In genomic region chr10:130045091-130045652, GRCh38 we compare ENCODE assay signal across 12 cellular contexts.
DNase-seq lines count a peak whose midpoint lies in the region; ATAC-seq and TF ChIP-seq lines count a peak whose summit lies in the region.
"Had no signal": no experiment of that assay in that cellular context is flagged by ENCODE, and none has a peak within 500 bp of the region (broad histone marks: within the 10 kb centered on the region; RNA-seq: fewer than 3 reads in every experiment).

No MANE protein-coding gene starts in this region.

- H3K4me2 ChIP-seq in neural progenitor cell, result no peak overlapping the region

- H3K9me3 Mint-ChIP-seq in WTC11, result no peaks in the 10 kb centered on the region
- no peaks in the 10 kb centered on the region for H3K9me3 Mint-ChIP-seq in neural progenitor cell
- no peaks in the 10 kb centered on the region for H3K9me3 Mint-ChIP-seq in activated CD4-positive, alpha-beta T cell treated with anti-CD3 and anti-CD28 coated beads, Interleukin-2, amount 10 ng/mL, durations not matched to agents 7 days and 5 days
- H3K9me3 Mint-ChIP-seq: activated CD4-positive, alpha-beta memory T cell treated with anti-CD3 and anti-CD28 coated beads, Interleukin-2, amount 10 ng/mL, durations not matched to agents 7 days and 5 days; neural crest cell; stimulated activated naive CD8-positive, alpha-beta T cell treated with anti-CD3 and anti-CD28 coated beads, Interleukin-15, amount 100 ng/mL, for 72 hours had no signal

- ATAC-seq in WTC11, result peak; percentile 86
- ATAC-seq: SK-N-SH treated with all-trans-retinoic acid at 6 μM for 48 hours had no signal

- no peaks in the 10 kb centered on the region for H3K36me3 ChIP-seq in neural progenitor cell

- H3F3A ChIP-seq in neural progenitor cell (ENCODE audit: low read depth), result no peaks in the 10 kb centered on the region

- no peak overlapping the region for H3K4me3 ChIP-seq in neural progenitor cell

- POLR2A ChIA-PET in HEK293T (lab: Yijun Ruan, JAX), result no interaction called here
- POLR2A ChIA-PET in WTC11 (lab: Charles Lee), result interaction anchor here (1.0 kb wide), 1 partner anchor 65 kb away, joined by 5 read pairs; the partner anchor contains the start of gene C10orf143
- POLR2A ChIA-PET in activated CD4-positive, alpha-beta T cell treated with anti-CD3 and anti-CD28 coated beads, Interleukin-2, amount 10 ng/mL, durations not matched to agents 7 days and 5 days (lab: Charles Lee), result no interaction called here

- no peak overlapping the region for H3K4me3 Mint-ChIP-seq in WTC11
- H3K4me3 Mint-ChIP-seq in neural progenitor cell, result no peak overlapping the region
- no peak overlapping the region for H3K4me3 Mint-ChIP-seq in activated CD4-positive, alpha-beta T cell treated with anti-CD3 and anti-CD28 coated beads, Interleukin-2, amount 10 ng/mL, durations not matched to agents 7 days and 5 days
- H3K4me3 Mint-ChIP-seq: activated CD4-positive, alpha-beta memory T cell treated with anti-CD3 and anti-CD28 coated beads, Interleukin-2, amount 10 ng/mL, durations not matched to agents 7 days and 5 days; neural crest cell; stimulated activated naive CD8-positive, alpha-beta T cell treated with anti-CD3 and anti-CD28 coated beads, Interleukin-15, amount 100 ng/mL, for 72 hours had no signal

- peak overlapping the region; percentile 42 for H2AFZ ChIP-seq in neural progenitor cell (replicated peaks)

- H3K27me3 Mint-ChIP-seq in WTC11 (ENCODE audit: low read depth) (no peaks in the 10 kb centered on the region), neural progenitor cell (ENCODE audit: insufficient read depth, low read depth) (peaks cover 20% of the 10 kb centered on the region)
- H3K27me3 Mint-ChIP-seq in activated CD4-positive, alpha-beta T cell treated with anti-CD3 and anti-CD28 coated beads, Interleukin-2, amount 10 ng/mL, durations not matched to agents 7 days and 5 days, result peaks cover 3% of the 10 kb centered on the region

- no peaks in the 10 kb centered on the region for H3K27me3 ChIP-seq in neural progenitor cell

- no peak overlapping the region for H3K27ac ChIP-seq in neural progenitor cell

- no peaks in the 10 kb centered on the region for H3K79me2 ChIP-seq in neural progenitor cell (ENCODE audit: low read depth)

- no peaks in the 10 kb centered on the region for H3K9me3 ChIP-seq in neural progenitor cell (ENCODE audit: low read depth)

- peaks cover 22% of the 10 kb centered on the region for H3K4me1 Mint-ChIP-seq in WTC11
- H3K4me1 Mint-ChIP-seq in neural progenitor cell, result no peaks in the 10 kb centered on the region
- no peaks in the 10 kb centered on the region for H3K4me1 Mint-ChIP-seq in activated CD4-positive, alpha-beta T cell treated with anti-CD3 and anti-CD28 coated beads, Interleukin-2, amount 10 ng/mL, durations not matched to agents 7 days and 5 days
- H3K4me1 Mint-ChIP-seq: activated CD4-positive, alpha-beta memory T cell treated with anti-CD3 and anti-CD28 coated beads, Interleukin-2, amount 10 ng/mL, durations not matched to agents 7 days and 5 days; neural crest cell; stimulated activated naive CD8-positive, alpha-beta T cell treated with anti-CD3 and anti-CD28 coated beads, Interleukin-15, amount 100 ng/mL, for 72 hours had no signal

- H3K4me1 ChIP-seq in neural progenitor cell, result no peaks in the 10 kb centered on the region

- H3K27ac Mint-ChIP-seq in WTC11, result no peak overlapping the region
- H3K27ac Mint-ChIP-seq in neural progenitor cell, result no peak overlapping the region
- H3K27ac Mint-ChIP-seq in activated CD4-positive, alpha-beta T cell treated with anti-CD3 and anti-CD28 coated beads, Interleukin-2, amount 10 ng/mL, durations not matched to agents 7 days and 5 days, result no peak overlapping the region
- H3K27ac Mint-ChIP-seq: activated CD4-positive, alpha-beta memory T cell treated with anti-CD3 and anti-CD28 coated beads, Interleukin-2, amount 10 ng/mL, durations not matched to agents 7 days and 5 days; stimulated activated naive CD8-positive, alpha-beta T cell treated with anti-CD3 and anti-CD28 coated beads, Interleukin-15, amount 100 ng/mL, for 72 hours had no signal

- no peak overlapping the region for H3K9ac ChIP-seq in neural progenitor cell

- no peaks in the 10 kb centered on the region for H4K20me1 ChIP-seq in neural progenitor cell (ENCODE audit: low read depth)

- TF ChIP-seq CTCF in WTC11 (IDR thresholded peaks at IDR 0.05) (peak; percentile 39; the same call in 1 of the 2 replicates), neural progenitor cell (IDR thresholded peaks at IDR 0.05) (peak; percentile 59)

- H3K36me3 Mint-ChIP-seq in WTC11 (no peaks in the 10 kb centered on the region), neural progenitor cell (no peaks in the 10 kb centered on the region)
- no peaks in the 10 kb centered on the region for H3K36me3 Mint-ChIP-seq in activated CD4-positive, alpha-beta T cell treated with anti-CD3 and anti-CD28 coated beads, Interleukin-2, amount 10 ng/mL, durations not matched to agents 7 days and 5 days (ENCODE audit: low read depth)

- CTCF ChIA-PET in HEK293T (lab: Yijun Ruan, JAX) (no interaction called here), WTC11 (lab: Charles Lee) (interaction anchor here (0.6 to 2.6 kb wide), 28 partner anchors 9 to 386 kb away, joined by 3 to 16 read pairs (median 4); partner anchors contain the start of gene C10orf143)
- CTCF ChIA-PET in activated CD4-positive, alpha-beta T cell treated with anti-CD3 and anti-CD28 coated beads, Interleukin-2, amount 10 ng/mL, durations not matched to agents 7 days and 5 days (lab: Charles Lee), result interaction anchor here (1.2 kb wide), 1 partner anchor 8 kb away, joined by 3 read pairs; no protein-coding TSS in a partner anchor

- DNase-seq in D341Med (ENCODE audit: low spot score) (peak; percentile 34), HEK293T (ENCODE audit: extremely low spot score) (peak; percentile 69), WTC11 (ENCODE audit: low spot score) (peak; percentile 78), neural progenitor cell (ENCODE audit: low spot score) (peak; percentile 63), cerebellar nuclear complex (lab: John Stamatoyannopoulos, UW) (no peak), hippocampal formation (lab: John Stamatoyannopoulos, UW) (no peak)
- DNase-seq in activated CD4-positive, alpha-beta T cell treated with anti-CD3 and anti-CD28 coated beads, Interleukin-2, amount 10 ng/mL, durations not matched to agents 7 days and 5 days, result no peak
- DNase-seq: activated CD4-positive, alpha-beta memory T cell treated with anti-CD3 and anti-CD28 coated beads, Interleukin-2, amount 10 ng/mL, durations not matched to agents 7 days and 5 days; NCI-H2171 treated with DMSO at 0.1 percent for 48 hours; stimulated activated naive CD8-positive, alpha-beta T cell treated with anti-CD3 and anti-CD28 coated beads, Interleukin-15, amount 100 ng/mL, for 72 hours had no signal

TF ChIP-seq in HEK293T, 16 proteins besides CTCF, POLR2A, EP300 and RAD21:
- no peak for TF ChIP-seq CTBP1 (IDR thresholded peaks at IDR 0.05; ENCODE audit: borderline replicate concordance)
- no peak for TF ChIP-seq TARDBP (IDR thresholded peaks at IDR 0.05)
- TF ChIP-seq PKNOX1 (IDR thresholded peaks at IDR 0.05), result no peak
- no peak for TF ChIP-seq FOXM1 (IDR thresholded peaks at IDR 0.05; ENCODE audit: borderline replicate concordance)
- TF ChIP-seq LEF1 (IDR thresholded peaks at IDR 0.05; ENCODE audit: borderline replicate concordance), result no peak
- TF ChIP-seq ELF4 (IDR thresholded peaks at IDR 0.05), result no peak
- no peak for TF ChIP-seq NFRKB (IDR thresholded peaks at IDR 0.05)

TF ChIP-seq in WTC11, 78 proteins besides CTCF, POLR2A, EP300 and RAD21:
- no peak for TF ChIP-seq ZNF532 (CRISPR knock-in tag; IDR thresholded peaks at IDR 0.05; ENCODE audit: borderline replicate concordance)
- TF ChIP-seq GTF2I (CRISPR knock-in tag; conservative IDR thresholded peaks at IDR 0.05), result no peak
- 0 out of 2 replicates have a peak, but pooled peaks have one; percentile 16 for TF ChIP-seq ZBTB43 (CRISPR knock-in tag; IDR thresholded peaks at IDR 0.05)
- no peak for TF ChIP-seq ZBTB21 (CRISPR knock-in tag; IDR thresholded peaks at IDR 0.05; ENCODE audit: borderline replicate concordance)
- TF ChIP-seq IRF2 (CRISPR knock-in tag; IDR thresholded peaks at IDR 0.05; ENCODE audit: borderline replicate concordance, low read depth), result no peak
TF ChIP-seq in WTC11: peak in this region for 1.

Comparison
In these comparisons a context has a peak if more than half of its experiments do, and no peak if none do; other contexts are left out.
1. DNase-seq: peak in D341Med (single experiment), HEK293T (single experiment), WTC11 (single experiment) and neural progenitor cell (single experiment); none in cerebellar nuclear complex (0 of 2), hippocampal formation (0 of 2) and activated CD4-positive, alpha-beta T cell treated with anti-CD3 and anti-CD28 coated beads, Interleukin-2, amount 10 ng/mL, durations not matched to agents 7 days and 5 days (single experiment).